ENCODE assay signal across 1 cellular context in the genomic region with DNA sequence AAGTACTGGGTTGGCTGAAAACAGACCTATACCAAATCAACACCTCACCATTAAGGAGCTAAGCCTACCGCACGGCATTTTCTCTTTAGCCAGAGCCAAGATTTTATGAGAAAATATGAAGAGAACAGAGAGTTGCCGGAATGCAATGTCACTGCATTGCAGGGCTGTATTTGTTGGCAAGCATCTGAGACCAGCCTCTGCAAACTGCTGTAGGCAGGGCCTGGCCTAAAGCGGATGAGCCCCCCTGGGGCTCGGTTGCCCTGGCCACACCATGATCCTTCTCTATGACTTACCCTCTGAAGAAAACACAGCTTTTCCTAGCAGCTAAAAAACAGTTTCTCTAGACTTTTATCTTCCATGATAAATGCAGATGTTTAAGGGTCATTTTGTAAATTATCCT.
TF ChIP-seq lines count a peak whose summit lies in the region.

No MANE protein-coding gene starts in this region.

TF ChIP-seq in WTC11, 78 proteins besides CTCF, POLR2A, EP300 and RAD21 (continued from another document):
- TF ChIP-seq ATF2 (CRISPR knock-in tag; IDR thresholded peaks at IDR 0.05; ENCODE audit: borderline replicate concordance, low read depth) (no peak), TEAD4 (CRISPR knock-in tag; IDR thresholded peaks at IDR 0.05) (no peak), ZBTB21 (CRISPR knock-in tag; IDR thresholded peaks at IDR 0.05; ENCODE audit: borderline replicate concordance) (no peak)
